In genomic region chr13:28538932-28539331, GRCh38 we compare ENCODE assay signal across 18 cellular contexts.
"Had no signal": no experiment of that assay in that cellular context is flagged by ENCODE, and none has a peak within 500 bp of the region (broad histone marks: within the 10 kb centered on the region; RNA-seq: fewer than 3 reads in every experiment).

No MANE protein-coding gene starts in this region.

- H3K27ac Mint-ChIP-seq: activated naive CD8-positive, alpha-beta T cell; immature natural killer cell; WTC11 had no signal

- H3K4me3 Mint-ChIP-seq: activated naive CD8-positive, alpha-beta T cell; central memory CD8-positive, alpha-beta T cell; immature natural killer cell; naive B cell; WTC11 had no signal

- H3K9me3 Mint-ChIP-seq: central memory CD8-positive, alpha-beta T cell had no signal

- DNase-seq: activated CD8-positive, alpha-beta memory T cell treated with anti-CD3 and anti-CD28 coated beads for 24 hours; activated CD8-positive, alpha-beta memory T cell treated with anti-CD3 and anti-CD28 coated beads, Interleukin-2, amount 50 U/mL, for 4 hours; amniotic stem cell; effector memory CD4-positive, alpha-beta T cell; foreskin melanocyte; immature natural killer cell; kidney glomerular epithelial cell; left lung; naive B cell; retina; sigmoid colon; stimulated activated CD4-positive, alpha-beta T cell treated with anti-CD3 and anti-CD28 coated beads, Interleukin-15, amount 100 ng/mL, for 24 hours; stimulated activated naive CD4-positive, alpha-beta T cell; upper lobe of left lung had no signal

- H3K4me1 Mint-ChIP-seq: central memory CD8-positive, alpha-beta T cell; immature natural killer cell had no signal

- ATAC-seq: esophagus mucosa, left lung, WTC11 had no signal

- H3K36me3 Mint-ChIP-seq: activated naive CD8-positive, alpha-beta T cell; immature natural killer cell had no signal
